In genomic region chr2:27086090-27086721, GRCh38 we compare ENCODE assay signal across 8 cellular contexts. TPM values are rescaled to one million over a fixed set of nuclear protein-coding genes. Genes with fewer than 3 reads are reported as not detected.
DNase-seq lines count a peak whose midpoint lies in the region; ATAC-seq and TF ChIP-seq lines count a peak whose summit lies in the region.

No MANE protein-coding gene starts in this region.

- H3K36me3 ChIP-seq in NT2/D1 (ENCODE audit: insufficient read depth, insufficient read length, low read length) (no peaks in the 10 kb centered on the region), endodermal cell (ENCODE audit: control insufficient read depth, insufficient read depth, low read length) (no peaks in the 10 kb centered on the region)

- H3K27me3 ChIP-seq in NT2/D1 (ENCODE audit: insufficient read depth, insufficient read length) (peaks cover 11% of the 10 kb centered on the region), endodermal cell (ENCODE audit: control insufficient read depth, insufficient read depth, low read length, poor library complexity, severe bottlenecking) (peaks cover 26% of the 10 kb centered on the region)

- H3K36me3 Mint-ChIP-seq in endodermal cell (ENCODE audit: low read depth) (no peaks in the 10 kb centered on the region), mesothelial cell of epicardium (no peaks in the 10 kb centered on the region)

- DNase-seq in D341Med (ENCODE audit: low spot score) (peak; percentile 98), HUDEP-2 (lab: John Stamatoyannopoulos, UW; ENCODE audit: unreplicated experiment in 76 of 76) (peak in 75 of 76 experiments; percentile 10 to 97 (median 91)), NT2/D1 (ENCODE audit: low read depth, low spot score) (peak; percentile 90), endodermal cell (peak; percentile 99), mesothelial cell of epicardium (ENCODE audit: low spot score in 2 of 2, unreplicated experiment in 2 of 2) (peak; percentile 93 to 99)
- peak; percentile 89 for DNase-seq in activated CD8-positive, alpha-beta memory T cell treated with anti-CD3 and anti-CD28 coated beads, Interleukin-2, amount 50 U/mL, for 24 hours (ENCODE audit: extremely low read depth)
- DNase-seq in stimulated activated CD8-positive, alpha-beta memory T cell treated with anti-CD3 and anti-CD28 coated beads, Interleukin-15, amount 100 ng/mL, for 4 hours (ENCODE audit: low read depth in 2 of 2) = peak; percentile 93 to 98

- no peak overlapping the region for H3K27ac ChIP-seq in endodermal cell (ENCODE audit: low read depth, low read length)

- H3K27ac Mint-ChIP-seq in endodermal cell = no peak overlapping the region
- H3K27ac Mint-ChIP-seq in mesothelial cell of epicardium = peak overlapping the region; percentile 82

- WGBS in endodermal cell (ENCODE audit: insufficient coverage in 1 of 2, insufficient read length in 1 of 2), 2 experiments = 0% methylated on average over 32 to 80 of the region's 80 CpGs

- H3K9me3 ChIP-seq in NT2/D1 (ENCODE audit: insufficient read depth, low read length) = no peaks in the 10 kb centered on the region
- H3K9me3 ChIP-seq in endodermal cell (ENCODE audit: control insufficient read depth, low read length) = no peaks in the 10 kb centered on the region

- peak overlapping the region; percentile 58 for H3K4me3 Mint-ChIP-seq in endodermal cell
- peak overlapping the region; percentile 72 for H3K4me3 Mint-ChIP-seq in mesothelial cell of epicardium

- H3K4me3 ChIP-seq in NT2/D1 (ENCODE audit: insufficient read length, low read depth) (peak overlapping the region; percentile 61), endodermal cell (ENCODE audit: low read length) (peak overlapping the region; percentile 81)

- H3K9ac ChIP-seq in NT2/D1 (ENCODE audit: insufficient read length, low read depth) (peak overlapping the region; percentile 90), endodermal cell (ENCODE audit: extremely low read depth, low read length, poor library complexity, severe bottlenecking) (peak overlapping the region; percentile 66)

- peak; percentile 92 for TF ChIP-seq CTCF in endodermal cell (conservative IDR thresholded peaks at IDR 0.05)
- TF ChIP-seq CTCF in mesothelial cell of epicardium (IDR thresholded peaks at IDR 0.05; ENCODE audit: unreplicated experiment) = peak; percentile 97

- H3K27me3 Mint-ChIP-seq in endodermal cell (ENCODE audit: insufficient read depth) = peaks cover 28% of the 10 kb centered on the region
- H3K27me3 Mint-ChIP-seq in mesothelial cell of epicardium (ENCODE audit: low read depth) = peaks cover 18% of the 10 kb centered on the region

- H3K4me1 Mint-ChIP-seq in endodermal cell (peaks cover 9% of the 10 kb centered on the region), mesothelial cell of epicardium (peaks cover 19% of the 10 kb centered on the region)

- H3K9me3 Mint-ChIP-seq in endodermal cell = no peaks in the 10 kb centered on the region
- no peaks in the 10 kb centered on the region for H3K9me3 Mint-ChIP-seq in mesothelial cell of epicardium

- peak; percentile 72 for ATAC-seq in GM21390 (IDR thresholded peaks at IDR 0.05; ENCODE audit: unreplicated experiment)

- peaks cover 8% of the 10 kb centered on the region for H3K4me1 ChIP-seq in NT2/D1 (ENCODE audit: insufficient read depth, insufficient read length)
- no peaks in the 10 kb centered on the region for H3K4me1 ChIP-seq in endodermal cell (ENCODE audit: control insufficient read depth, insufficient read depth, low read length)

RNA-seq across cellular contexts. Expression of gene KHK, which starts 0.4 kb away (rescaled TPM):
- 1 to 10 TPM; 3.3 to 3.9 TPM for total RNA-seq in endodermal cell
- polyA plus RNA-seq in endodermal cell (2013, experiment 1 of 2) = 2.9 TPM
- 2.6 TPM for polyA plus RNA-seq in endodermal cell (2013, experiment 2 of 2)
- total RNA-seq in mesothelial cell of epicardium = 3.3 to 4.1 TPM (median 3.6 TPM) in 3 replicates

RNA-seq across cellular contexts. Expression of gene EMILIN1, which starts 7.8 kb away (rescaled TPM):
- total RNA-seq in endodermal cell (1 to 10 TPM; 1.9 to 2.1 TPM), mesothelial cell of epicardium (170 to 179 TPM (median 172 TPM) in 3 replicates)
- polyA plus RNA-seq in endodermal cell (2013, experiment 1 of 2) = 11.8 TPM
- polyA plus RNA-seq in endodermal cell (2013, experiment 2 of 2) = 15.3 TPM

RNA-seq across cellular contexts. Expression of gene OST4, which starts 14.8 kb away (rescaled TPM):
- total RNA-seq in endodermal cell (100 to 1,000 TPM; 290 to 311 TPM), mesothelial cell of epicardium (254 to 263 TPM (median 257 TPM) in 3 replicates)
- 206 TPM for polyA plus RNA-seq in endodermal cell (2013, experiment 1 of 2)
- 204 TPM for polyA plus RNA-seq in endodermal cell (2013, experiment 2 of 2)

RNA-seq across cellular contexts. Expression of gene CGREF1, which starts 32.7 kb away (rescaled TPM):
- total RNA-seq in endodermal cell = under 1 TPM; 0.20 to 0.33 TPM
- 2.0 TPM for polyA plus RNA-seq in endodermal cell (2013, experiment 1 of 2)
- polyA plus RNA-seq in endodermal cell (2013, experiment 2 of 2) = 1.4 TPM
- total RNA-seq in mesothelial cell of epicardium = 1.5 to 3.0 TPM (median 1.8 TPM) in 3 replicates

RNA-seq across cellular contexts. Expression of gene AGBL5, which starts 34.7 kb away (rescaled TPM):
- total RNA-seq in endodermal cell (10 to 100 TPM; 56.9 to 76.1 TPM), mesothelial cell of epicardium (40.5 to 45.0 TPM (median 43.2 TPM) in 3 replicates)
- polyA plus RNA-seq in endodermal cell (2013, experiment 1 of 2) = 72.2 TPM
- polyA plus RNA-seq in endodermal cell (2013, experiment 2 of 2) = 70.4 TPM

Comparison
In these comparisons a context has a peak if more than half of its experiments do, and no peak if none do; other contexts are left out.
1. RNA of gene EMILIN1, which starts 7.8 kb away (total RNA-seq): 170 to 179 TPM in mesothelial cell of epicardium; 1.9 to 2.1 TPM in endodermal cell; every median in the first group is over 10 times any median in the second.
2. Peak in every context shown above with its lines, with median percentiles within 50 percentile points of each other: DNase-seq.